In genomic region chr13:40668335-40668734, GRCh38 we compare ENCODE assay signal across 8 cellular contexts. TPM values are rescaled to one million over a fixed set of nuclear protein-coding genes. Genes with fewer than 3 reads are reported as not detected.
DNase-seq lines count a peak whose midpoint lies in the region; ATAC-seq and TF ChIP-seq lines count a peak whose summit lies in the region.

No MANE protein-coding gene starts in this region.

- peaks cover 31% of the 10 kb centered on the region for H3K4me1 Mint-ChIP-seq in activated CD4-positive, alpha-beta T cell treated with anti-CD3 and anti-CD28 coated beads, Interleukin-2, amount 10 ng/mL, durations not matched to agents 7 days and 5 days

- no peak for TF ChIP-seq POLR2A in gastrocnemius medialis (IDR thresholded peaks at IDR 0.05)

- peak overlapping the region; percentile 92 for H3K27ac Mint-ChIP-seq in activated CD4-positive, alpha-beta T cell treated with anti-CD3 and anti-CD28 coated beads, Interleukin-2, amount 10 ng/mL, durations not matched to agents 7 days and 5 days

- no peaks in the 10 kb centered on the region for H3K9me3 Mint-ChIP-seq in activated CD4-positive, alpha-beta T cell treated with anti-CD3 and anti-CD28 coated beads, Interleukin-2, amount 10 ng/mL, durations not matched to agents 7 days and 5 days

- DNase-seq in Right ventricle myocardium inferior (ENCODE audit: missing footprints) = peak; percentile 66
- DNase-seq in cardiac septum (ENCODE audit: low spot score) = no peak
- peak; percentile 27 for DNase-seq in activated CD4-positive, alpha-beta T cell treated with anti-CD3 and anti-CD28 coated beads, Interleukin-2, amount 10 ng/mL, durations not matched to agents 7 days and 5 days
- no peak for DNase-seq in foreskin keratinocyte
- DNase-seq in gastrocnemius medialis = peak; percentile 53 to 76
- DNase-seq in NCI-H1105 treated with DMSO at 0.1 percent for 48 hours (lab: John Stamatoyannopoulos, UW) = no peak
- DNase-seq in NCI-H446 treated with DMSO at 0.1 percent for 48 hours (lab: John Stamatoyannopoulos, UW) = no peak
- no peak for DNase-seq in NCI-H146 (lab: John Stamatoyannopoulos, UW)

- no peaks in the 10 kb centered on the region for H3K36me3 ChIP-seq in gastrocnemius medialis

- POLR2A ChIA-PET in activated CD4-positive, alpha-beta T cell treated with anti-CD3 and anti-CD28 coated beads, Interleukin-2, amount 10 ng/mL, durations not matched to agents 7 days and 5 days (lab: Charles Lee) = interaction anchor here (0.6 kb wide), 1 partner anchor 280 kb away, joined by 4 read pairs; no protein-coding TSS in a partner anchor

- peaks cover 24% of the 10 kb centered on the region for H3K4me1 ChIP-seq in foreskin keratinocyte
- peaks cover 20 to 25% of the 10 kb centered on the region in 2 donors for H3K4me1 ChIP-seq in gastrocnemius medialis

- H3K27ac ChIP-seq in foreskin keratinocyte (no peak overlapping the region), gastrocnemius medialis (peak overlapping the region; percentile 96 to 99 (median 98))

- H3K36me3 Mint-ChIP-seq in activated CD4-positive, alpha-beta T cell treated with anti-CD3 and anti-CD28 coated beads, Interleukin-2, amount 10 ng/mL, durations not matched to agents 7 days and 5 days (ENCODE audit: low read depth) = peaks cover 10% of the 10 kb centered on the region

- intact Hi-C loops in Right ventricle myocardium inferior (cut with DNase I) (loop anchor here (2.0 to 10.0 kb wide), 4 partner anchors 106 to 596 kb away; no protein-coding TSS in a partner anchor), cardiac septum (cut with DNase I) (loop anchor here (5.0 kb wide), 3 partner anchors 81 to 476 kb away; no protein-coding TSS in a partner anchor), gastrocnemius medialis (cut with DNase I; ENCODE audit: low total_unique reads) (loop anchor here (10.0 kb wide), 1 partner anchor 396 kb away; the partner anchor contains the start of gene WBP4)

- no peaks in the 10 kb centered on the region for H3K9me3 ChIP-seq in gastrocnemius medialis

- ATAC-seq in Right ventricle myocardium inferior = peak; percentile 24
- ATAC-seq in foreskin keratinocyte = peak; percentile 5
- ATAC-seq in gastrocnemius medialis = no peak

- CTCF ChIA-PET in activated CD4-positive, alpha-beta T cell treated with anti-CD3 and anti-CD28 coated beads, Interleukin-2, amount 10 ng/mL, durations not matched to agents 7 days and 5 days (lab: Charles Lee) = interaction anchor here (0.6 to 1.7 kb wide), 9 partner anchors 9 to 724 kb away, joined by 3 to 6 read pairs (median 3); no protein-coding TSS in a partner anchor

- H3K4me3 ChIP-seq in gastrocnemius medialis = peak overlapping the region; percentile 84 to 96 (median 93)

- in situ Hi-C loops in gastrocnemius medialis (cut with MboI; ENCODE audit: low sequenced_read_pairs in 4 of 4) = loop anchor here (10.0 to 25.0 kb wide), 4 partner anchors 131 to 434 kb away; no protein-coding TSS in a partner anchor

- H3K27me3 Mint-ChIP-seq in activated CD4-positive, alpha-beta T cell treated with anti-CD3 and anti-CD28 coated beads, Interleukin-2, amount 10 ng/mL, durations not matched to agents 7 days and 5 days = no peaks in the 10 kb centered on the region

- TF ChIP-seq CTCF in foreskin keratinocyte (conservative IDR thresholded peaks at IDR 0.05) = peak; percentile 66
- TF ChIP-seq CTCF in gastrocnemius medialis (IDR thresholded peaks at IDR 0.05 in 4 of 5, conservative IDR thresholded peaks at IDR 0.05 in 1 of 5) = peak; percentile 50 to 72 (median 62)

- peak overlapping the region; percentile 85 for H3K4me3 Mint-ChIP-seq in activated CD4-positive, alpha-beta T cell treated with anti-CD3 and anti-CD28 coated beads, Interleukin-2, amount 10 ng/mL, durations not matched to agents 7 days and 5 days

- H3K27me3 ChIP-seq in foreskin keratinocyte = no peaks in the 10 kb centered on the region
- no peaks in the 10 kb centered on the region for H3K27me3 ChIP-seq in gastrocnemius medialis

RNA-seq across cellular contexts. Expression of gene FOXO1, which starts 1.9 kb away (rescaled TPM):
- 14.5 TPM for total RNA-seq in Right ventricle myocardium inferior
- 14.6 TPM for total RNA-seq in cardiac septum
- total RNA-seq in activated CD4-positive, alpha-beta T cell treated with anti-CD3 and anti-CD28 coated beads, Interleukin-2, amount 10 ng/mL, durations not matched to agents 7 days and 5 days = 10 to 100 TPM; 40.3 to 46.5 TPM
- 7.8 and 8.7 TPM in 2 replicates for total RNA-seq in foreskin keratinocyte
- polyA plus RNA-seq in foreskin keratinocyte = 2.3 and 2.4 TPM in 2 replicates
- 100 to 1,000 TPM; 117 to 250 (median 159) TPM for total RNA-seq in gastrocnemius medialis

Comparison
In these comparisons a context has a peak if more than half of its experiments do, and no peak if none do; other contexts are left out.
1. DNase-seq: peak in Right ventricle myocardium inferior (single experiment), activated CD4-positive, alpha-beta T cell treated with anti-CD3 and anti-CD28 coated beads, Interleukin-2, amount 10 ng/mL, durations not matched to agents 7 days and 5 days (single experiment) and gastrocnemius medialis (2 of 2); none in cardiac septum (single experiment), foreskin keratinocyte (0 of 2), NCI-H1105 treated with DMSO at 0.1 percent for 48 hours (single experiment), NCI-H446 treated with DMSO at 0.1 percent for 48 hours (single experiment) and NCI-H146 (single experiment).
2. ATAC-seq: peak in Right ventricle myocardium inferior (single experiment) and foreskin keratinocyte (single experiment); none in gastrocnemius medialis (0 of 2).